8 cellular contexts compared by ENCODE assay signal in genomic region chr15:90233701-90234518, GRCh38. TPM values are rescaled to one million over a fixed set of nuclear protein-coding genes. Genes with fewer than 3 reads are reported as not detected.
DNase-seq lines count a peak whose midpoint lies in the region; TF ChIP-seq lines count a peak whose summit lies in the region.

Gene CIB1 (minus strand): TSS chr15:90233941. CDS start chr15:90233885, 56 bp downstream.
Gene GDPGP1 (plus strand): TSS chr15:90234209. CDS start chr15:90240909, 6,700 bp downstream.

- H3K36me3 ChIP-seq in neuronal stem cell (replicated peaks in 1 of 2; ENCODE audit: control insufficient read depth in 2 of 2, insufficient read depth in 2 of 2, low read length in 2 of 2) (peaks cover 15 to 41% of the 10 kb centered on the region in 2 donors), subcutaneous abdominal adipose tissue (ENCODE audit: control insufficient read depth in 5 of 5, insufficient read depth in 5 of 5, low read length in 5 of 5) (peaks cover 2 to 45% (median 33%) of the 10 kb centered on the region in 5 donors)

- peaks cover 29% of the 10 kb centered on the region for H3K4me1 Mint-ChIP-seq in HFFc6 (ENCODE audit: low read depth)

- H3K36me3 Mint-ChIP-seq in HFFc6 (ENCODE audit: low read depth), result peaks cover 6% of the 10 kb centered on the region

- H3K4me3 ChIP-seq in neuronal stem cell (ENCODE audit: low read length in 2 of 2) (peak within 1 kb of the TSS; percentile 78 to 90), subcutaneous abdominal adipose tissue (ENCODE audit: low read depth in 1 of 5, low read length in 5 of 5) (peak within 1 kb of the TSS; percentile 79 to 95 (median 86))

- H3K27ac Mint-ChIP-seq in HFFc6, result peak within 1 kb of the TSS; percentile 80

- no peak within 1 kb of the TSS for H2BK12ac ChIP-seq in neuronal stem cell (ENCODE audit: low read length)

- H3K9me3 Mint-ChIP-seq in HFFc6, result no peaks in the 10 kb centered on the region

- H4K8ac ChIP-seq in neuronal stem cell (ENCODE audit: low read depth, low read length), result no peak within 1 kb of the TSS

- no peaks in the 10 kb centered on the region for H3K79me1 ChIP-seq in neuronal stem cell (ENCODE audit: low read depth, low read length)

- no peak within 1 kb of the TSS for H3K4ac ChIP-seq in neuronal stem cell (ENCODE audit: low read length)

- no peak within 1 kb of the TSS for H2BK15ac ChIP-seq in neuronal stem cell (ENCODE audit: low read length)

- H3K27ac ChIP-seq in neuronal stem cell (replicated peaks; ENCODE audit: low read length) (no peak within 1 kb of the TSS), subcutaneous abdominal adipose tissue (ENCODE audit: low read depth, low read length) (peak within 1 kb of the TSS; percentile 81)

- no peak within 1 kb of the TSS for H2BK120ac ChIP-seq in neuronal stem cell (ENCODE audit: low read depth, low read length)

- peak within 1 kb of the TSS; percentile 74 for H3K23ac ChIP-seq in neuronal stem cell (ENCODE audit: low read depth, low read length, poor library complexity)

- H3K27me3 ChIP-seq in neuronal stem cell (ENCODE audit: control insufficient read depth in 3 of 3, insufficient read depth in 3 of 3, low read depth in 1 of 3, low read length in 3 of 3) (no peaks in the 10 kb centered on the region), subcutaneous abdominal adipose tissue (ENCODE audit: control insufficient read depth in 5 of 5, insufficient read depth in 4 of 5, low read length in 5 of 5) (no peaks in the 10 kb centered on the region)

- H2BK5ac ChIP-seq in neuronal stem cell (ENCODE audit: low read length), result peak within 1 kb of the TSS; percentile 44

- no CpG with 5 or more reads among the region's 81 CpGs for WGBS in neuronal stem cell (ENCODE audit: extremely low coverage in 2 of 2, insufficient read length in 2 of 2, insufficient replicate concordance in 1 of 2), 2 donors

- H3K14ac ChIP-seq in neuronal stem cell (ENCODE audit: low read length), result no peak within 1 kb of the TSS

- in situ Hi-C loops in SK-MEL-5 (cut with HindIII; ENCODE audit: low pct_unique_long_range_greater_than_20kb, low sequenced_read_pairs), result no loop called here

- peak within 1 kb of the TSS; percentile 92 for H3K4me2 ChIP-seq in neuronal stem cell (ENCODE audit: insufficient read depth, low read length, poor library complexity, severe bottlenecking)

- peak within 1 kb of the TSS; percentile 98 for H2AFZ ChIP-seq in neuronal stem cell (ENCODE audit: low read length)

- H3K9me3 ChIP-seq in neuronal stem cell (replicated peaks in 1 of 2; ENCODE audit: control insufficient read depth in 2 of 2, insufficient read depth in 1 of 2, low read depth in 1 of 2, low read length in 2 of 2) (no peaks in the 10 kb centered on the region), subcutaneous abdominal adipose tissue (ENCODE audit: control insufficient read depth in 5 of 5, low read length in 5 of 5) (no peaks in the 10 kb centered on the region)

- H3K4me1 ChIP-seq in neuronal stem cell (ENCODE audit: control insufficient read depth in 2 of 2, insufficient read depth in 1 of 2, low read depth in 1 of 2, low read length in 2 of 2) (peaks cover 2 to 5% of the 10 kb centered on the region in 2 donors), subcutaneous abdominal adipose tissue (ENCODE audit: control insufficient read depth in 5 of 5, insufficient read depth in 5 of 5, low read length in 5 of 5) (peaks cover 9 to 49% (median 46%) of the 10 kb centered on the region in 5 donors)

- peak within 1 kb of the TSS; percentile 91 for H3K4me3 Mint-ChIP-seq in HFFc6

- no peak within 1 kb of the TSS for H2AK5ac ChIP-seq in neuronal stem cell (ENCODE audit: low read depth, low read length)

- peak within 1 kb of the TSS; percentile 90 for H3K18ac ChIP-seq in neuronal stem cell (ENCODE audit: low read length)

- H3K27me3 Mint-ChIP-seq in HFFc6 (ENCODE audit: insufficient read depth), result no peaks in the 10 kb centered on the region; the same call in none of the 2 replicates

- DNase-seq in GM04504 (ENCODE audit: low read depth) (peak; percentile 95), HFFc6 (peak; percentile 94), NAMALWA (ENCODE audit: low spot score) (peak; percentile 97), SK-MEL-5 (ENCODE audit: low read depth, low spot score) (peak; percentile 95), foreskin melanocyte (peak; percentile 85), neuronal stem cell (ENCODE audit: low spot score) (peak; percentile 92)
- DNase-seq in activated naive CD4-positive, alpha-beta T cell treated with Interleukin-2 at 50 U/mL for 16 hours, result peak; percentile 98

- no peak for TF ChIP-seq CTCF in HFFc6 (IDR thresholded peaks at IDR 0.05)

- H4K91ac ChIP-seq in neuronal stem cell (ENCODE audit: low read depth, low read length, poor library complexity), result no peak within 1 kb of the TSS

- peak within 1 kb of the TSS; percentile 83 for H3K9ac ChIP-seq in neuronal stem cell (ENCODE audit: low read depth, low read length, poor library complexity)
- H3K9ac ChIP-seq in subcutaneous abdominal adipose tissue (ENCODE audit: low read length in 5 of 5), result peak within 1 kb of the TSS; percentile 44 to 88 (median 80)

RNA-seq across cellular contexts. Expression of gene CIB1, which starts in this region (rescaled TPM):
- 10 to 100 TPM; 73.5 to 82.2 (median 76.9) TPM for total RNA-seq in HFFc6 (2021; fragmentation: NEBNext Ultra II Directional; extraction: Animal tissue kit (Norgen Biotek cat#: 25700))
- 40.0 and 47.2 TPM in 2 replicates for total RNA-seq in SK-MEL-5 (2014; rRNA removed; shearing (Covaris generic))
- polyA plus RNA-seq in SK-MEL-5 (2015; cell fraction: cytosol; rRNA removed), result 48.2 and 65.3 TPM in 2 replicates
- polyA plus RNA-seq in SK-MEL-5 (2015; cell fraction: nucleus; rRNA removed), result 30.6 and 39.1 TPM in 2 replicates
- polyA plus RNA-seq in neuronal stem cell (2013, experiment 1 of 2), result 18.7 TPM
- 18.6 TPM for polyA plus RNA-seq in neuronal stem cell (2013, experiment 2 of 2)

RNA-seq across cellular contexts. Expression of gene GDPGP1, which starts in this region (rescaled TPM):
- total RNA-seq in HFFc6 (2021; fragmentation: NEBNext Ultra II Directional; extraction: Animal tissue kit (Norgen Biotek cat#: 25700)), result 1 to 10 TPM; 4.5 to 6.3 (median 5.2) TPM
- 5.5 and 10.9 TPM in 2 replicates for total RNA-seq in SK-MEL-5 (2014; rRNA removed; shearing (Covaris generic))
- 7.3 and 11.3 TPM in 2 replicates for polyA plus RNA-seq in SK-MEL-5 (2015; cell fraction: cytosol; rRNA removed)
- 8.3 and 9.7 TPM in 2 replicates for polyA plus RNA-seq in SK-MEL-5 (2015; cell fraction: nucleus; rRNA removed)
- polyA plus RNA-seq in neuronal stem cell (2013, experiment 1 of 2), result 1.2 TPM
- polyA plus RNA-seq in neuronal stem cell (2013, experiment 2 of 2), result 1.6 TPM
